In genomic region chr4:54570822-54571221, GRCh38 we compare ENCODE assay signal across 18 cellular contexts.
"Had no signal": no experiment of that assay in that cellular context is flagged by ENCODE, and none has a peak within 500 bp of the region (broad histone marks: within the 10 kb centered on the region; RNA-seq: fewer than 3 reads in every experiment).

No MANE protein-coding gene starts in this region.

- H3K4me2 ChIP-seq: SK-N-SH had no signal

- H3K9me3 ChIP-seq: SK-N-SH had no signal

- H3K9ac ChIP-seq: SK-N-SH had no signal

- DNase-seq: Karpas-422, KG1, MM.1S, NCI-H1092 treated with DMSO at 0.1 percent for 48 hours, NCI-H1436, NCI-H187, NCI-H2029, NCI-H2081 treated with DMSO at 0.1 percent for 48 hours, NCI-H2171, NCI-H226, NCI-H446, NCI-H510A, NCI-H524 treated with DMSO at 0.1 percent for 48 hours, NCI-H69, NCI-H774, Right ventricle myocardium superior, SK-N-SH, SW 1271 had no signal
